In the genomic region with DNA sequence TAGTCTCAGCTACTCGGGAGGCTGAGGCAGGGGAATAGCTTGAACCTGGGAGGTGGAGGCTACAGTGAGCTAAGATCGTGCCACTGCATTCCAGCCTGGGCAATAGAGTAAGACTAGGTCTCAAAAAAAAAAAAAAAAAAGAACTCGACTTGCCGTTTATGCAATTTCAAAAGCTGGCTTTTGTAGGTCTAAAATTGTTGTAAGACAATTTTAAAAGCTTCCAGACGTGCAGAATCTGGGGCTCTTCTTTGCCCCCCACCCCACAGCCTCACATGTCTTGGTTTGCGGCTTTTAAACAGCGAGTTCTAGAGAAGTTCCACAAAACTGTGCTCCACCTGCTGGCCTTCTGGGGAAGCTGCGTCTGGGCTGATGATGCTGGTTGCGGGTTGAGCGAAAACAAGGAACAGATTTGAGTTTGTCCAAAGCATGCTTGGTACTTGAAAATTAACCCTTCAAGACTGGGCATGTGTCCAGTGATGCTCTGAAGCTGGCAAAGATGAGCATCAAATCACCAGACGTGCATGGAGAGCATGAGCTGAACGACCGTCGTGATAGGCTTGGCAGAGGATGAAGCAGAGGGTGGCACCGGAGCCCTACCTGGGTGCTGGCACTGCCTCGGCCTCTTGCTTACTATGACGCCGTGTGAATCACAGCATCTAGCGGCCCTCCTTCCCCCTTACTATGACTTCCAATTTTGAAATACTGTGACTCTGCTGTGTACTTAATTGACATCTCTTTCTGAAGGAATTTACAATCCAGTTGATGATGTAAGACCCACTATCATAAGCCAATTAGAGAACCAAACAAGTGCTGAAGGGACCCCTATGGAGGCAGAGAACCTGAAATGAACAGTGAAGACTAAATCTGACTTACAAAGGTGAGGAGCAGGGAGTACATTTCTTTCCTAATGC, we compare ENCODE assay signal across 1 cellular context.
TF ChIP-seq lines count a peak whose summit lies in the region.

No MANE protein-coding gene starts in this region.

TF ChIP-seq in K562, 482 proteins besides CTCF, POLR2A, EP300 and RAD21 (continued from another document and continues in another):
- TF ChIP-seq, protein P1, sequence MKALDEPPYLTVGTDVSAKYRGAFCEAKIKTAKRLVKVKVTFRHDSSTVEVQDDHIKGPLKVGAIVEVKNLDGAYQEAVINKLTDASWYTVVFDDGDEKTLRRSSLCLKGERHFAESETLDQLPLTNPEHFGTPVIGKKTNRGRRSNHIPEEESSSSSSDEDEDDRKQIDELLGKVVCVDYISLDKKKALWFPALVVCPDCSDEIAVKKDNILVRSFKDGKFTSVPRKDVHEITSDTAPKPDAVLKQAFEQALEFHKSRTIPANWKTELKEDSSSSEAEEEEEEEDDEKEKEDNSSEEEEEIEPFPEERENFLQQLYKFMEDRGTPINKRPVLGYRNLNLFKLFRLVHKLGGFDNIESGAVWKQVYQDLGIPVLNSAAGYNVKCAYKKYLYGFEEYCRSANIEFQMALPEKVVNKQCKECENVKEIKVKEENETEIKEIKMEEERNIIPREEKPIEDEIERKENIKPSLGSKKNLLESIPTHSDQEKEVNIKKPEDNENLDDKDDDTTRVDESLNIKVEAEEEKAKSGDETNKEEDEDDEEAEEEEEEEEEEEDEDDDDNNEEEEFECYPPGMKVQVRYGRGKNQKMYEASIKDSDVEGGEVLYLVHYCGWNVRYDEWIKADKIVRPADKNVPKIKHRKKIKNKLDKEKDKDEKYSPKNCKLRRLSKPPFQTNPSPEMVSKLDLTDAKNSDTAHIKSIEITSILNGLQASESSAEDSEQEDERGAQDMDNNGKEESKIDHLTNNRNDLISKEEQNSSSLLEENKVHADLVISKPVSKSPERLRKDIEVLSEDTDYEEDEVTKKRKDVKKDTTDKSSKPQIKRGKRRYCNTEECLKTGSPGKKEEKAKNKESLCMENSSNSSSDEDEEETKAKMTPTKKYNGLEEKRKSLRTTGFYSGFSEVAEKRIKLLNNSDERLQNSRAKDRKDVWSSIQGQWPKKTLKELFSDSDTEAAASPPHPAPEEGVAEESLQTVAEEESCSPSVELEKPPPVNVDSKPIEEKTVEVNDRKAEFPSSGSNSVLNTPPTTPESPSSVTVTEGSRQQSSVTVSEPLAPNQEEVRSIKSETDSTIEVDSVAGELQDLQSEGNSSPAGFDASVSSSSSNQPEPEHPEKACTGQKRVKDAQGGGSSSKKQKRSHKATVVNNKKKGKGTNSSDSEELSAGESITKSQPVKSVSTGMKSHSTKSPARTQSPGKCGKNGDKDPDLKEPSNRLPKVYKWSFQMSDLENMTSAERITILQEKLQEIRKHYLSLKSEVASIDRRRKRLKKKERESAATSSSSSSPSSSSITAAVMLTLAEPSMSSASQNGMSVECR (CRISPR knock-in tag; IDR thresholded peaks at IDR 0.05) = no peak
- TF ChIP-seq TAL1 (IDR thresholded peaks at IDR 0.05) (no peak), RCOR1 (IDR thresholded peaks at IDR 0.05; ENCODE audit: borderline replicate concordance in 1 of 2, low read depth in 2 of 2, low read length in 2 of 2) (peak in 1 of 2 experiments; percentile 76; a peak in 2 of 4 replicates), KLF1 (tag; IDR thresholded peaks at IDR 0.05) (no peak), ZNF23 (CRISPR knock-in tag; IDR thresholded peaks at IDR 0.05) (no peak), FOXP1 (CRISPR knock-in tag; IDR thresholded peaks at IDR 0.05) (no peak), PRPF4 (IDR thresholded peaks at IDR 0.05; ENCODE audit: insufficient read depth, low read depth, low read length, poor library complexity, severe bottlenecking) (no peak), BHLHE40 (IDR thresholded peaks at IDR 0.05; ENCODE audit: low read length) (no peak), GTF2E2 (tag; IDR thresholded peaks at IDR 0.05) (no peak), POLR2B (IDR thresholded peaks at IDR 0.05; ENCODE audit: low read depth, partially characterized antibody) (no peak), ZNF431 (CRISPR knock-in tag; IDR thresholded peaks at IDR 0.05) (0 out of 2 replicates have a peak, but pooled peaks have one; percentile 15), WHSC1 (IDR thresholded peaks at IDR 0.05; ENCODE audit: low read length) (no peak), PHF8 (IDR thresholded peaks at IDR 0.05; ENCODE audit: borderline replicate concordance, low read length) (no peak), MCM5 (IDR thresholded peaks at IDR 0.05; ENCODE audit: low read depth) (no peak), ZNF76 (CRISPR knock-in tag; IDR thresholded peaks at IDR 0.05; ENCODE audit: borderline replicate concordance) (no peak), CREM (IDR thresholded peaks at IDR 0.05; ENCODE audit: low read depth) (peak; percentile 59; the same call in 1 of the 2 replicates), JUND (IDR thresholded peaks at IDR 0.05; ENCODE audit: borderline replicate concordance, low read depth, low read length) (0 out of 2 replicates have a peak, but pooled peaks have one; percentile 18), JUND (tag; IDR thresholded peaks at IDR 0.05; ENCODE audit: borderline replicate concordance, low read depth, low read length) (no peak; the same call in 2 of the 3 replicates), BRD4 (IDR thresholded peaks at IDR 0.05) (no peak), ZFP36 (IDR thresholded peaks at IDR 0.05; ENCODE audit: low read depth, low read length, partially characterized antibody) (no peak), BRF1 (IDR thresholded peaks at IDR 0.05; ENCODE audit: borderline replicate concordance, extremely low read depth, insufficient read length) (no peak), ZFP30 (CRISPR knock-in tag; IDR thresholded peaks at IDR 0.05; ENCODE audit: borderline replicate concordance) (no peak), ZNF445 (CRISPR knock-in tag; IDR thresholded peaks at IDR 0.05; ENCODE audit: low read depth) (no peak), TEAD2 (tag; IDR thresholded peaks at IDR 0.05) (no peak), MCM7 (IDR thresholded peaks at IDR 0.05) (no peak), TCF3 (CRISPR knock-in tag; IDR thresholded peaks at IDR 0.05) (no peak), DPF2 (IDR thresholded peaks at IDR 0.05) (no peak), RHOXF2B (CRISPR knock-in tag; conservative IDR thresholded peaks at IDR 0.05) (no peak), NCOA6 (IDR thresholded peaks at IDR 0.05) (no peak), FOXK2 (conservative IDR thresholded peaks at IDR 0.05 in 1 of 2, IDR thresholded peaks at IDR 0.05 in 1 of 2; ENCODE audit: low read depth in 2 of 2) (no peak), ELF2 (CRISPR knock-in tag; IDR thresholded peaks at IDR 0.05) (no peak), MCM2 (IDR thresholded peaks at IDR 0.05; ENCODE audit: low read depth) (no peak), STAG1 (CRISPR knock-in tag; IDR thresholded peaks at IDR 0.05; ENCODE audit: borderline replicate concordance) (peak; percentile 44; the same call in 1 of the 2 replicates), BCL6 (CRISPR knock-in tag; IDR thresholded peaks at IDR 0.05) (no peak), EZH2 (IDR thresholded peaks at IDR 0.05; ENCODE audit: borderline replicate concordance, low read depth, low read length) (no peak)
- TF ChIP-seq, protein P2, sequence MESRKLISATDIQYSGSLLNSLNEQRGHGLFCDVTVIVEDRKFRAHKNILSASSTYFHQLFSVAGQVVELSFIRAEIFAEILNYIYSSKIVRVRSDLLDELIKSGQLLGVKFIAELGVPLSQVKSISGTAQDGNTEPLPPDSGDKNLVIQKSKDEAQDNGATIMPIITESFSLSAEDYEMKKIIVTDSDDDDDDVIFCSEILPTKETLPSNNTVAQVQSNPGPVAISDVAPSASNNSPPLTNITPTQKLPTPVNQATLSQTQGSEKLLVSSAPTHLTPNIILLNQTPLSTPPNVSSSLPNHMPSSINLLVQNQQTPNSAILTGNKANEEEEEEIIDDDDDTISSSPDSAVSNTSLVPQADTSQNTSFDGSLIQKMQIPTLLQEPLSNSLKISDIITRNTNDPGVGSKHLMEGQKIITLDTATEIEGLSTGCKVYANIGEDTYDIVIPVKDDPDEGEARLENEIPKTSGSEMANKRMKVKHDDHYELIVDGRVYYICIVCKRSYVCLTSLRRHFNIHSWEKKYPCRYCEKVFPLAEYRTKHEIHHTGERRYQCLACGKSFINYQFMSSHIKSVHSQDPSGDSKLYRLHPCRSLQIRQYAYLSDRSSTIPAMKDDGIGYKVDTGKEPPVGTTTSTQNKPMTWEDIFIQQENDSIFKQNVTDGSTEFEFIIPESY (CRISPR knock-in tag; IDR thresholded peaks at IDR 0.05) = no peak
- TF ChIP-seq, protein P3, sequence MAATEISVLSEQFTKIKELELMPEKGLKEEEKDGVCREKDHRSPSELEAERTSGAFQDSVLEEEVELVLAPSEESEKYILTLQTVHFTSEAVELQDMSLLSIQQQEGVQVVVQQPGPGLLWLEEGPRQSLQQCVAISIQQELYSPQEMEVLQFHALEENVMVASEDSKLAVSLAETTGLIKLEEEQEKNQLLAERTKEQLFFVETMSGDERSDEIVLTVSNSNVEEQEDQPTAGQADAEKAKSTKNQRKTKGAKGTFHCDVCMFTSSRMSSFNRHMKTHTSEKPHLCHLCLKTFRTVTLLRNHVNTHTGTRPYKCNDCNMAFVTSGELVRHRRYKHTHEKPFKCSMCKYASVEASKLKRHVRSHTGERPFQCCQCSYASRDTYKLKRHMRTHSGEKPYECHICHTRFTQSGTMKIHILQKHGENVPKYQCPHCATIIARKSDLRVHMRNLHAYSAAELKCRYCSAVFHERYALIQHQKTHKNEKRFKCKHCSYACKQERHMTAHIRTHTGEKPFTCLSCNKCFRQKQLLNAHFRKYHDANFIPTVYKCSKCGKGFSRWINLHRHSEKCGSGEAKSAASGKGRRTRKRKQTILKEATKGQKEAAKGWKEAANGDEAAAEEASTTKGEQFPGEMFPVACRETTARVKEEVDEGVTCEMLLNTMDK (IDR thresholded peaks at IDR 0.05; ENCODE audit: borderline replicate concordance, insufficient read depth, low read depth, low read length, poor library complexity, severe bottlenecking) = peak; percentile 30
- TF ChIP-seq, protein P4, sequence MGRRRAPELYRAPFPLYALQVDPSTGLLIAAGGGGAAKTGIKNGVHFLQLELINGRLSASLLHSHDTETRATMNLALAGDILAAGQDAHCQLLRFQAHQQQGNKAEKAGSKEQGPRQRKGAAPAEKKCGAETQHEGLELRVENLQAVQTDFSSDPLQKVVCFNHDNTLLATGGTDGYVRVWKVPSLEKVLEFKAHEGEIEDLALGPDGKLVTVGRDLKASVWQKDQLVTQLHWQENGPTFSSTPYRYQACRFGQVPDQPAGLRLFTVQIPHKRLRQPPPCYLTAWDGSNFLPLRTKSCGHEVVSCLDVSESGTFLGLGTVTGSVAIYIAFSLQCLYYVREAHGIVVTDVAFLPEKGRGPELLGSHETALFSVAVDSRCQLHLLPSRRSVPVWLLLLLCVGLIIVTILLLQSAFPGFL (CRISPR knock-in tag; IDR thresholded peaks at IDR 0.05) = no peak
- TF ChIP-seq, protein P5, sequence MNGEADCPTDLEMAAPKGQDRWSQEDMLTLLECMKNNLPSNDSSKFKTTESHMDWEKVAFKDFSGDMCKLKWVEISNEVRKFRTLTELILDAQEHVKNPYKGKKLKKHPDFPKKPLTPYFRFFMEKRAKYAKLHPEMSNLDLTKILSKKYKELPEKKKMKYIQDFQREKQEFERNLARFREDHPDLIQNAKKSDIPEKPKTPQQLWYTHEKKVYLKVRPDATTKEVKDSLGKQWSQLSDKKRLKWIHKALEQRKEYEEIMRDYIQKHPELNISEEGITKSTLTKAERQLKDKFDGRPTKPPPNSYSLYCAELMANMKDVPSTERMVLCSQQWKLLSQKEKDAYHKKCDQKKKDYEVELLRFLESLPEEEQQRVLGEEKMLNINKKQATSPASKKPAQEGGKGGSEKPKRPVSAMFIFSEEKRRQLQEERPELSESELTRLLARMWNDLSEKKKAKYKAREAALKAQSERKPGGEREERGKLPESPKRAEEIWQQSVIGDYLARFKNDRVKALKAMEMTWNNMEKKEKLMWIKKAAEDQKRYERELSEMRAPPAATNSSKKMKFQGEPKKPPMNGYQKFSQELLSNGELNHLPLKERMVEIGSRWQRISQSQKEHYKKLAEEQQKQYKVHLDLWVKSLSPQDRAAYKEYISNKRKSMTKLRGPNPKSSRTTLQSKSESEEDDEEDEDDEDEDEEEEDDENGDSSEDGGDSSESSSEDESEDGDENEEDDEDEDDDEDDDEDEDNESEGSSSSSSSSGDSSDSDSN (IDR thresholded peaks at IDR 0.05; ENCODE audit: borderline replicate concordance in 1 of 2, low read depth in 2 of 2, low read length in 2 of 2) = no peak
- TF ChIP-seq, protein P6, sequence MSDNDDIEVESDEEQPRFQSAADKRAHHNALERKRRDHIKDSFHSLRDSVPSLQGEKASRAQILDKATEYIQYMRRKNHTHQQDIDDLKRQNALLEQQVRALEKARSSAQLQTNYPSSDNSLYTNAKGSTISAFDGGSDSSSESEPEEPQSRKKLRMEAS (CRISPR knock-in tag; IDR thresholded peaks at IDR 0.05) = no peak
- TF ChIP-seq, protein P7, sequence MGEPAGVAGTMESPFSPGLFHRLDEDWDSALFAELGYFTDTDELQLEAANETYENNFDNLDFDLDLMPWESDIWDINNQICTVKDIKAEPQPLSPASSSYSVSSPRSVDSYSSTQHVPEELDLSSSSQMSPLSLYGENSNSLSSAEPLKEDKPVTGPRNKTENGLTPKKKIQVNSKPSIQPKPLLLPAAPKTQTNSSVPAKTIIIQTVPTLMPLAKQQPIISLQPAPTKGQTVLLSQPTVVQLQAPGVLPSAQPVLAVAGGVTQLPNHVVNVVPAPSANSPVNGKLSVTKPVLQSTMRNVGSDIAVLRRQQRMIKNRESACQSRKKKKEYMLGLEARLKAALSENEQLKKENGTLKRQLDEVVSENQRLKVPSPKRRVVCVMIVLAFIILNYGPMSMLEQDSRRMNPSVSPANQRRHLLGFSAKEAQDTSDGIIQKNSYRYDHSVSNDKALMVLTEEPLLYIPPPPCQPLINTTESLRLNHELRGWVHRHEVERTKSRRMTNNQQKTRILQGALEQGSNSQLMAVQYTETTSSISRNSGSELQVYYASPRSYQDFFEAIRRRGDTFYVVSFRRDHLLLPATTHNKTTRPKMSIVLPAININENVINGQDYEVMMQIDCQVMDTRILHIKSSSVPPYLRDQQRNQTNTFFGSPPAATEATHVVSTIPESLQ (CRISPR knock-in tag; IDR thresholded peaks at IDR 0.05) = no peak
- TF ChIP-seq, protein P8, sequence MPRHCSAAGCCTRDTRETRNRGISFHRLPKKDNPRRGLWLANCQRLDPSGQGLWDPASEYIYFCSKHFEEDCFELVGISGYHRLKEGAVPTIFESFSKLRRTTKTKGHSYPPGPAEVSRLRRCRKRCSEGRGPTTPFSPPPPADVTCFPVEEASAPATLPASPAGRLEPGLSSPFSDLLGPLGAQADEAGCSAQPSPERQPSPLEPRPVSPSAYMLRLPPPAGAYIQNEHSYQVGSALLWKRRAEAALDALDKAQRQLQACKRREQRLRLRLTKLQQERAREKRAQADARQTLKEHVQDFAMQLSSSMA (CRISPR knock-in tag; IDR thresholded peaks at IDR 0.05) = no peak
- TF ChIP-seq, protein P9, sequence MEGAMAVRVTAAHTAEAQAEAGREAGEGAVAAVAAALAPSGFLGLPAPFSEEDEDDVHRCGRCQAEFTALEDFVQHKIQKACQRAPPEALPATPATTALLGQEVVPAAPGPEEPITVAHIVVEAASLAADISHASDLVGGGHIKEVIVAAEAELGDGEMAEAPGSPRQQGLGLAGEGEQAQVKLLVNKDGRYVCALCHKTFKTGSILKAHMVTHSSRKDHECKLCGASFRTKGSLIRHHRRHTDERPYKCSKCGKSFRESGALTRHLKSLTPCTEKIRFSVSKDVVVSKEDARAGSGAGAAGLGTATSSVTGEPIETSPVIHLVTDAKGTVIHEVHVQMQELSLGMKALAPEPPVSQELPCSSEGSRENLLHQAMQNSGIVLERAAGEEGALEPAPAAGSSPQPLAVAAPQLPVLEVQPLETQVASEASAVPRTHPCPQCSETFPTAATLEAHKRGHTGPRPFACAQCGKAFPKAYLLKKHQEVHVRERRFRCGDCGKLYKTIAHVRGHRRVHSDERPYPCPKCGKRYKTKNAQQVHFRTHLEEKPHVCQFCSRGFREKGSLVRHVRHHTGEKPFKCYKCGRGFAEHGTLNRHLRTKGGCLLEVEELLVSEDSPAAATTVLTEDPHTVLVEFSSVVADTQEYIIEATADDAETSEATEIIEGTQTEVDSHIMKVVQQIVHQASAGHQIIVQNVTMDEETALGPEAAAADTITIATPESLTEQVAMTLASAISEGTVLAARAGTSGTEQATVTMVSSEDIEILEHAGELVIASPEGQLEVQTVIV (CRISPR knock-in tag; IDR thresholded peaks at IDR 0.05; ENCODE audit: borderline replicate concordance) = no peak
